ENCODE assay signal across 11 cellular contexts in genomic region chr2:23746141-23746863, GRCh38.
DNase-seq lines count a peak whose midpoint lies in the region; ATAC-seq and TF ChIP-seq lines count a peak whose summit lies in the region.
"Had no signal": no experiment of that assay in that cellular context is flagged by ENCODE, and none has a peak within 500 bp of the region (broad histone marks: within the 10 kb centered on the region; RNA-seq: fewer than 3 reads in every experiment).

No MANE protein-coding gene starts in this region.

- peaks cover 5% of the 10 kb centered on the region for H3K9me3 Mint-ChIP-seq in progenitor cell of endocrine pancreas (ENCODE audit: low read depth)
- H3K9me3 Mint-ChIP-seq in stimulated activated effector memory CD8-positive, alpha-beta T cell treated with anti-CD3 and anti-CD28 coated beads, Interleukin-12 subunit alpha, Interleukin-12 subunit beta, amount 100 ng/mL, for 72 hours, result no peaks in the 10 kb centered on the region

- H3K4me1 Mint-ChIP-seq in progenitor cell of endocrine pancreas (ENCODE audit: low read depth), result no peaks in the 10 kb centered on the region
- no peaks in the 10 kb centered on the region for H3K4me1 Mint-ChIP-seq in stimulated activated effector memory CD8-positive, alpha-beta T cell treated with anti-CD3 and anti-CD28 coated beads, Interleukin-12 subunit alpha, Interleukin-12 subunit beta, amount 100 ng/mL, for 72 hours

- H3K27ac Mint-ChIP-seq in progenitor cell of endocrine pancreas, result peak overlapping the region; percentile 8
- no peak overlapping the region for H3K27ac Mint-ChIP-seq in stimulated activated effector memory CD8-positive, alpha-beta T cell treated with anti-CD3 and anti-CD28 coated beads, Interleukin-12 subunit alpha, Interleukin-12 subunit beta, amount 100 ng/mL, for 72 hours
- H3K27ac Mint-ChIP-seq: activated T-helper 2 cell treated with anti-CD3 and anti-CD28 coated beads, Interferon-gamma antibody, Interleukin-2, Interleukin-4, amounts not matched to agents 10 μg/mL and 5 μg/mL and 100 μg/mL, durations not matched to agents 14 hours and 24 hours and 36 hours had no signal

- peaks cover 11% of the 10 kb centered on the region for H3K36me3 Mint-ChIP-seq in progenitor cell of endocrine pancreas (ENCODE audit: insufficient read depth)
- H3K36me3 Mint-ChIP-seq in stimulated activated effector memory CD8-positive, alpha-beta T cell treated with anti-CD3 and anti-CD28 coated beads, Interleukin-12 subunit alpha, Interleukin-12 subunit beta, amount 100 ng/mL, for 72 hours, result peaks cover 27% of the 10 kb centered on the region

- no peaks in the 10 kb centered on the region for H3K27me3 Mint-ChIP-seq in progenitor cell of endocrine pancreas

- no peak overlapping the region for H3K4me3 Mint-ChIP-seq in progenitor cell of endocrine pancreas (ENCODE audit: low read depth)
- no peak overlapping the region for H3K4me3 Mint-ChIP-seq in stimulated activated effector memory CD8-positive, alpha-beta T cell treated with anti-CD3 and anti-CD28 coated beads, Interleukin-12 subunit alpha, Interleukin-12 subunit beta, amount 100 ng/mL, for 72 hours

- intact Hi-C loops in sciatic nerve (cut with DNase I), result no loop called here

- ATAC-seq in GM18517 (IDR thresholded peaks at IDR 0.05; ENCODE audit: unreplicated experiment) (peak; percentile 16), GM21619 (IDR thresholded peaks at IDR 0.05; ENCODE audit: unreplicated experiment) (peak; percentile 35), HG03442 (IDR thresholded peaks at IDR 0.05; ENCODE audit: unreplicated experiment) (peak; percentile 24), sciatic nerve (no peak)
- ATAC-seq in stimulated activated effector memory CD8-positive, alpha-beta T cell treated with anti-CD3 and anti-CD28 coated beads, Interleukin-12 subunit alpha, Interleukin-12 subunit beta, amount 100 ng/mL, for 72 hours, result no peak

- no peak for TF ChIP-seq CTCF in progenitor cell of endocrine pancreas (IDR thresholded peaks at IDR 0.05; ENCODE audit: unreplicated experiment)

- DNase-seq in progenitor cell of endocrine pancreas (ENCODE audit: low spot score, unreplicated experiment) (no peak), sciatic nerve (ENCODE audit: low spot score) (no peak)
- no peak for DNase-seq in stimulated activated effector memory CD8-positive, alpha-beta T cell treated with anti-CD3 and anti-CD28 coated beads, Interleukin-12 subunit alpha, Interleukin-12 subunit beta, amount 100 ng/mL, for 72 hours (ENCODE audit: low spot score in 2 of 2)
- no peak for DNase-seq in activated CD4-positive, alpha-beta T cell treated with anti-CD3 and anti-CD28 coated beads, Interleukin-2, amount 50 U/mL, for 48 hours
- DNase-seq: lower lobe of right lung, NCI-H2107, NCI-H748 treated with DMSO at 0.1 percent for 48 hours had no signal

Comparison
In these comparisons a context has a peak if more than half of its experiments do, and no peak if none do; other contexts are left out.
1. ATAC-seq: peak in GM18517 (single experiment), GM21619 (single experiment) and HG03442 (single experiment); none in stimulated activated effector memory CD8-positive, alpha-beta T cell treated with anti-CD3 and anti-CD28 coated beads, Interleukin-12 subunit alpha, Interleukin-12 subunit beta, amount 100 ng/mL, for 72 hours (single experiment) and sciatic nerve (single experiment).